Comparison of ENCODE assay signal across 8 cellular contexts in the genomic region with DNA sequence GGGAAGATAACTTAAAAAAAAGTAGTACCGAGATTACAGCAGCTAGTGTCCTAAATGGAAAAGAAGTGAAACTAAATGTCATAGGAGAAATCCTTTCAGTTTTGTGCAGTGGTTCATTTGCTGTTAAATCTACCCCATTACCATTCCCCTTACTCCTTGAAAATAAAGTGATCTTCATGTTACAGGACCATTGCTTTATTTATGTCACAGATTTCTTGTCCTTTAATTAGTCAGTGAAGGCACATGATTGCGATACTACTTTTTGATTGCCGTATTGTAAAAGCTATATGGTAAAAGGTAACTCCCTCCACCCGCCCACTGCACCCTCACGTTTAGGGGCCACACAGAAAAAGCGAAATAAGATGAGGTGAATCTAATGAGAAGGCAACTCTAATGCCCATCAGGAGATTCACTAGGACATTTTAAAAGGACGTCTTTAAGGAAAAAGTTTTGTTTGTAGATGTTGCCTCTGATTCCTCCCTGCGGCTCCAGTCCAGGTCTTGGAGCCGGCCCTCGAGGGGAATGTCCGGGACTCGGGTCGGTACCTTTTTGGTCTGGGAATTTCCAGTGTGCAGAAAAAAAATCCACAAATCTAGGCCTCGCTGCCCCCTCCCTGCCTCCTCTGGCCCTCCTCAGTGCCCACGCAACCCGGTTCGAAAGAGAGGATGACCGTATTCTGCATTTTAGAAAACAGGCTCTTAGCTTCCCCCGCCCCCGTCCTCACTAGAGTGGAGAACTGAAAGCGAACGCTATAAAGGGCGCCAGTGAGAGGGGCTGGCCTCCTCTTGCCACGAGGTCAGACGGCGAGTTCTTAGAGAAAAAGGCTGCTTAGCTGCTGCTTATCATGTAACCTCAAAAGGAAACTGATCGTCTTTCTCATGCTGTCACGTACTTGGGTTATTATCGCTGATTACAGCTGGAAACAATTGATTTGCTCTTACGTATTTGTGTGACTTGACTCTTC. TPM values are rescaled to one million over a fixed set of nuclear protein-coding genes. Genes with fewer than 3 reads are reported as not detected.
DNase-seq lines count a peak whose midpoint lies in the region; ATAC-seq and TF ChIP-seq lines count a peak whose summit lies in the region.

No MANE protein-coding gene starts in this region.

- H3K9me3 ChIP-seq in SJCRH30 (replicated peaks) (no peaks in the 10 kb centered on the region), ovary (no peaks in the 10 kb centered on the region), thymus (ENCODE audit: control insufficient read depth) (no peaks in the 10 kb centered on the region)

- H3K27ac ChIP-seq in C4-2B (peak overlapping the region; percentile 80), SJCRH30 (peak overlapping the region; percentile 36), ovary (peak overlapping the region; percentile 76 to 82), thymus (ENCODE audit: low read depth) (peak overlapping the region; percentile 80)

- no peak for TF ChIP-seq EP300 in ovary (IDR thresholded peaks at IDR 0.05)

- no peaks in the 10 kb centered on the region for H3K4me1 ChIP-seq in SJCRH30
- peaks cover 5% of the 10 kb centered on the region for H3K4me1 ChIP-seq in ovary (ENCODE audit: insufficient read depth)
- no peaks in the 10 kb centered on the region for H3K4me1 ChIP-seq in thymus (ENCODE audit: control insufficient read depth, insufficient read depth, low read length)

- no peak for TF ChIP-seq CTCF in C4-2B (conservative IDR thresholded peaks at IDR 0.05)
- no peak for TF ChIP-seq CTCF in ovary (IDR thresholded peaks at IDR 0.05)

- ATAC-seq in GM19395 (IDR thresholded peaks at IDR 0.05; ENCODE audit: unreplicated experiment) (peak; percentile 89), HG03521 (IDR thresholded peaks at IDR 0.05; ENCODE audit: unreplicated experiment) (peak; percentile 86), Right ventricle myocardium inferior (peak; percentile 82)

- H3K36me3 ChIP-seq in SJCRH30 (peaks cover 7% of the 10 kb centered on the region), ovary (no peaks in the 10 kb centered on the region), thymus (ENCODE audit: control insufficient read depth, insufficient read depth) (no peaks in the 10 kb centered on the region)

- TF ChIP-seq POLR2A in ovary (IDR thresholded peaks at IDR 0.05), result peak; percentile 42

- peak; percentile 47 to 59 for DNase-seq in SJCRH30
- peak; percentile 85 for DNase-seq in activated naive CD4-positive, alpha-beta T cell treated with anti-CD3 and anti-CD28 coated beads, Interleukin-2, amount 50 U/mL, for 16 hours
- peak; percentile 84 for DNase-seq in Right ventricle myocardium inferior (ENCODE audit: missing footprints)
- DNase-seq in ovary, result peak; percentile 75 to 80 (median 77)

- WGBS in ovary, 3 donors, result 1% methylated on average over 30 of the region's 30 CpGs
- WGBS in thymus, result 2% methylated on average over 30 of the region's 30 CpGs

- intact Hi-C loops in Right ventricle myocardium inferior (cut with DNase I), result loop anchor here (2.0 kb wide), 1 partner anchor 21 kb away; a partner anchor contains a TSS
- intact Hi-C loops in ovary (cut with DNase I), result no loop called here

- H3K4me3 ChIP-seq in SJCRH30, result peak overlapping the region; percentile 42
- peak overlapping the region; percentile 59 for H3K4me3 ChIP-seq in ovary
- peak overlapping the region; percentile 69 for H3K4me3 ChIP-seq in thymus (ENCODE audit: low read length)

- no peaks in the 10 kb centered on the region for H3K27me3 ChIP-seq in SJCRH30
- H3K27me3 ChIP-seq in ovary, result no peaks in the 10 kb centered on the region
- H3K27me3 ChIP-seq in thymus (ENCODE audit: control insufficient read depth, insufficient read depth), result no peaks in the 10 kb centered on the region

RNA-seq across cellular contexts. Expression of a gene that starts 21.8 kb away (rescaled TPM):
- 5.6 and 5.7 TPM in 2 replicates for total RNA-seq in SJCRH30 (2014; rRNA removed; shearing (Covaris generic))
- total RNA-seq in Right ventricle myocardium inferior (14.8 TPM), ovary (100 to 1,000 TPM in 1 of 7 donors, 10 to 100 TPM in 6; 29.2 to 194 (median 45.5) TPM)
- polyA plus RNA-seq in ovary (10 to 100 TPM in 1 of 2 donors, 1 to 10 TPM in 1; 7.5 to 18.8 TPM), thymus (13.7 TPM)

RNA-seq across cellular contexts. Expression of a gene that starts 48.5 kb away (rescaled TPM):
- total RNA-seq in SJCRH30 (2014; rRNA removed; shearing (Covaris generic)), result 28.0 and 30.2 TPM in 2 replicates
- total RNA-seq in Right ventricle myocardium inferior (42.0 TPM), ovary (10 to 100 TPM in 5 of 7 donors, 1 to 10 TPM in 2; 5.6 to 15.2 (median 13.1) TPM)
- polyA plus RNA-seq in ovary (10 to 100 TPM in 1 of 2 donors, 1 to 10 TPM in 1; 7.1 to 16.4 TPM), thymus (15.8 TPM)

Comparison
In these comparisons a context has a peak if more than half of its experiments do, and no peak if none do; other contexts are left out.
1. Peak in every context shown above with its lines: DNase-seq, ATAC-seq, H3K4me3 ChIP-seq and H3K27ac ChIP-seq.